1 cellular context compared by ENCODE assay signal in genomic region chr10:113053091-113053490, GRCh38.
TF ChIP-seq lines count a peak whose summit lies in the region.

No MANE protein-coding gene starts in this region.

TF ChIP-seq in IMR-90, 13 proteins besides CTCF, POLR2A, EP300 and RAD21:
- TF ChIP-seq FOS (IDR thresholded peaks at IDR 0.05; ENCODE audit: low read depth, low read length) (no peak), CHD1 (IDR thresholded peaks at IDR 0.05; ENCODE audit: low read depth, low read length) (no peak), RCOR1 (IDR thresholded peaks at IDR 0.05; ENCODE audit: insufficient replicate concordance, low read length) (no peak), BHLHE40 (IDR thresholded peaks at IDR 0.05; ENCODE audit: low read depth, low read length) (no peak), USF2 (IDR thresholded peaks at IDR 0.05; ENCODE audit: low read depth, low read length) (no peak), SMC3 (IDR thresholded peaks at IDR 0.05; ENCODE audit: low read depth, low read length) (no peak), RFX5 (IDR thresholded peaks at IDR 0.05; ENCODE audit: low read depth, low read length) (no peak), MXI1 (IDR thresholded peaks at IDR 0.05; ENCODE audit: borderline replicate concordance, low read depth, low read length) (no peak), NFE2L2 (IDR thresholded peaks at IDR 0.05; ENCODE audit: low read depth, low read length) (no peak), CEBPB (IDR thresholded peaks at IDR 0.05; ENCODE audit: low read depth, low read length) (no peak), MAFK (IDR thresholded peaks at IDR 0.05; ENCODE audit: low read depth, low read length) (no peak), MAZ (IDR thresholded peaks at IDR 0.05; ENCODE audit: borderline replicate concordance, low read depth, low read length) (no peak), ELK1 (IDR thresholded peaks at IDR 0.05; ENCODE audit: borderline replicate concordance, low read depth, low read length) (no peak)
